ENCODE assay signal across 9 cellular contexts in genomic region chr1:25266554-25267287, GRCh38. TPM values are rescaled to one million over a fixed set of nuclear protein-coding genes. Genes with fewer than 3 reads are reported as not detected.
A peak's percentile ranks its signal among the peaks of the same experiment; 100 is the strongest.
DNase-seq lines count a peak whose midpoint lies in the region; ATAC-seq, FAIRE-seq and TF ChIP-seq lines count a peak whose summit lies in the region.
"Not testable (repeated sequence)": the region's sequence is repeated elsewhere in the genome, so short reads cannot be mapped to it uniquely, and the experiment has no call there.
"Had no signal": no experiment of that assay in that cellular context is flagged by ENCODE, and none has a peak within 500 bp of the region (broad histone marks: within the 10 kb centered on the region; RNA-seq: fewer than 3 reads in every experiment).

No MANE protein-coding gene starts in this region.

- not testable (repeated sequence) for FAIRE-seq in pancreas (lab: Jason Lieb, UNC)

- H3K36me3 Mint-ChIP-seq in activated CD4-positive, alpha-beta T cell treated with anti-CD3 and anti-CD28 coated beads, Interleukin-2, amount 10 ng/mL, durations not matched to agents 24 days and 14 days (ENCODE audit: low read depth): not testable (repeated sequence)

- not testable (repeated sequence) for TF ChIP-seq POLR2A in transverse colon (IDR thresholded peaks at IDR 0.05)

- TF ChIP-seq EP300 in transverse colon (IDR thresholded peaks at IDR 0.05; ENCODE audit: low read depth): not testable (repeated sequence)

- H3K4me3 Mint-ChIP-seq in activated CD4-positive, alpha-beta T cell treated with anti-CD3 and anti-CD28 coated beads, Interleukin-2, amount 10 ng/mL, durations not matched to agents 24 days and 14 days: peak overlapping the region; percentile 93

- peak overlapping the region; percentile 88 for H3K27ac Mint-ChIP-seq in activated CD4-positive, alpha-beta T cell treated with anti-CD3 and anti-CD28 coated beads, Interleukin-2, amount 10 ng/mL, durations not matched to agents 24 days and 14 days

- H3K4me1 Mint-ChIP-seq in activated CD4-positive, alpha-beta T cell treated with anti-CD3 and anti-CD28 coated beads, Interleukin-2, amount 10 ng/mL, durations not matched to agents 24 days and 14 days: peaks cover 11% of the 10 kb centered on the region

- H3K9me3 Mint-ChIP-seq in activated CD4-positive, alpha-beta T cell treated with anti-CD3 and anti-CD28 coated beads, Interleukin-2, amount 10 ng/mL, durations not matched to agents 24 days and 14 days: not testable (repeated sequence)

- peaks cover 11% of the 10 kb centered on the region for H3K27me3 Mint-ChIP-seq in activated CD4-positive, alpha-beta T cell treated with anti-CD3 and anti-CD28 coated beads, Interleukin-2, amount 10 ng/mL, durations not matched to agents 24 days and 14 days

- ATAC-seq in GM18511 (IDR thresholded peaks at IDR 0.05; ENCODE audit: unreplicated experiment): peak; percentile 45
- ATAC-seq in HG02678 (IDR thresholded peaks at IDR 0.05; ENCODE audit: unreplicated experiment): peak; percentile 25
- ATAC-seq in pancreas: peak in 3 of 4 donors; percentile 71 to 81 (median 80)

- not testable (repeated sequence) for H3K36me3 ChIP-seq in KOPT-K1 (ENCODE audit: insufficient read depth, low read length); iPS-20b (ENCODE audit: insufficient read depth, low read depth, low read length); pancreas; transverse colon

- H3K4me1 ChIP-seq in iPS-20b (ENCODE audit: insufficient read depth, low read length); pancreas: not testable (repeated sequence)
- H3K4me1 ChIP-seq in transverse colon: peaks cover 0 to 11% (median 3%) of the 10 kb centered on the region in 4 donors

- peak overlapping the region; percentile 69 for H3K4me3 ChIP-seq in coronary artery
- H3K4me3 ChIP-seq in iPS-20b (ENCODE audit: low read length): peak overlapping the region; percentile 72
- peak overlapping the region in 2 of 4 donors; percentile 23 to 35 for H3K4me3 ChIP-seq in pancreas
- H3K4me3 ChIP-seq in transverse colon: peak overlapping the region in 3 of 4 donors; percentile 54 to 83 (median 55)

- H3K9me3 ChIP-seq in KOPT-K1 (ENCODE audit: insufficient read depth, low read length, poor library complexity, severe bottlenecking); iPS-20b (ENCODE audit: insufficient read depth, low read depth, low read length); pancreas; transverse colon: not testable (repeated sequence)

- not testable (repeated sequence) for TF ChIP-seq CTCF in coronary artery (IDR thresholded peaks at IDR 0.05); pancreas (IDR thresholded peaks at IDR 0.05); transverse colon (IDR thresholded peaks at IDR 0.05)

- H3K9ac ChIP-seq in iPS-20b (ENCODE audit: low read depth, low read length): not testable (repeated sequence)

- peak overlapping the region; percentile 70 for H3K27ac ChIP-seq in KOPT-K1 (ENCODE audit: low read depth, low read length, poor library complexity, severe bottlenecking)
- not testable (repeated sequence) for H3K27ac ChIP-seq in coronary artery; iPS-20b (ENCODE audit: low read length)
- H3K27ac ChIP-seq in pancreas: peak overlapping the region in 1 of 4 donors; percentile 67
- H3K27ac ChIP-seq in transverse colon: peak overlapping the region in 3 of 4 donors; percentile 37 to 91 (median 91)

- in situ Hi-C loops in transverse colon (cut with MboI; ENCODE audit: low pct_ligation_motif_present in 1 of 4, low pct_unique_long_range_greater_than_20kb in 1 of 4, low sequenced_read_pairs in 3 of 4): not testable (repeated sequence)

- DNase-seq in activated CD4-positive, alpha-beta T cell treated with anti-CD3 and anti-CD28 coated beads, Interleukin-2, amount 10 ng/mL, durations not matched to agents 24 days and 14 days: peak; percentile 76
- DNase-seq in coronary artery (ENCODE audit: low spot score); pancreas: not testable (repeated sequence)
- DNase-seq in transverse colon: peak; percentile 20

- intact Hi-C loops in activated CD4-positive, alpha-beta T cell treated with anti-CD3 and anti-CD28 coated beads, Interleukin-2, amount 10 ng/mL, durations not matched to agents 24 days and 14 days (cut with micrococcal nuclease); pancreas (cut with DNase I); transverse colon (cut with DNase I; ENCODE audit: low total_unique reads): not testable (repeated sequence)

- not testable (repeated sequence) for H3K27me3 ChIP-seq in iPS-20b (ENCODE audit: insufficient read depth, low read length); pancreas; transverse colon

- WGBS in pancreas, 2 donors: 0 to 1% methylated on average over 22 to 25 of the region's 45 CpGs
- WGBS in transverse colon (ENCODE audit: low coverage in 1 of 2), 2 donors: 1 to 20% methylated on average over 1 to 7 of the region's 45 CpGs

RNA-seq across cellular contexts. Expression of gene RHD, which starts 5.6 kb away (rescaled TPM):
- total RNA-seq in activated CD4-positive, alpha-beta T cell treated with anti-CD3 and anti-CD28 coated beads, Interleukin-2, amount 10 ng/mL, durations not matched to agents 24 days and 14 days: not detected in 2 replicates
- not detected for total RNA-seq in pancreas
- not detected for polyA plus RNA-seq in pancreas
- total RNA-seq in transverse colon: not detected
- total RNA-seq: HT1080 had no signal

RNA-seq across cellular contexts. Expression of gene RSRP1, which starts 19.5 kb away (rescaled TPM):
- total RNA-seq in activated CD4-positive, alpha-beta T cell treated with anti-CD3 and anti-CD28 coated beads, Interleukin-2, amount 10 ng/mL, durations not matched to agents 24 days and 14 days: 117 and 118 TPM in 2 replicates
- total RNA-seq in pancreas (10 to 100 TPM; 20.3 to 87.9 (median 33.7) TPM), transverse colon (100 to 1,000 TPM; 231 to 467 (median 279) TPM)
- polyA plus RNA-seq in pancreas: 100 to 1,000 TPM; 102 to 126 TPM

RNA-seq across cellular contexts. Expression of gene SYF2, which starts 34.4 kb away (rescaled TPM):
- total RNA-seq in activated CD4-positive, alpha-beta T cell treated with anti-CD3 and anti-CD28 coated beads, Interleukin-2, amount 10 ng/mL, durations not matched to agents 24 days and 14 days: 36.9 and 40.7 TPM in 2 replicates
- total RNA-seq in pancreas: 10 to 100 TPM; 19.0 to 24.9 (median 21.6) TPM
- 10 to 100 TPM; 35.7 to 49.3 TPM for polyA plus RNA-seq in pancreas
- 10 to 100 TPM in 3 of 4 donors, 1 to 10 TPM in 1; 2.8 to 63.1 (median 36.6) TPM for total RNA-seq in transverse colon

Comparison
In these comparisons a context has a peak if more than half of its experiments do, and no peak if none do; other contexts are left out.
1. ATAC-seq: peak in every context shown above with its lines; median percentile 80 in pancreas; 45 in GM18511; 25 in HG02678.